ENCODE assay signal across 29 cellular contexts in genomic region chr15:48175126-48175525, GRCh38. TPM values are rescaled to one million over a fixed set of nuclear protein-coding genes. Genes with fewer than 3 reads are reported as not detected.
DNase-seq lines count a peak whose midpoint lies in the region; ATAC-seq and TF ChIP-seq lines count a peak whose summit lies in the region.
"Had no signal": no experiment of that assay in that cellular context is flagged by ENCODE, and none has a peak within 500 bp of the region (broad histone marks: within the 10 kb centered on the region; RNA-seq: fewer than 3 reads in every experiment).

No MANE protein-coding gene starts in this region.

- DNase-seq in Karpas-422: no peak
- DNase-seq in neural crest cell (ENCODE audit: low read depth, low spot score): no peak
- no peak for DNase-seq in DMS153 treated with DMSO at 0.1 percent for 48 hours (lab: John Stamatoyannopoulos, UW; ENCODE audit: unreplicated experiment)
- no peak for DNase-seq in left lobe of liver (ENCODE audit: low spot score)
- DNase-seq: activated CD4-positive, alpha-beta T cell treated with anti-CD3 and anti-CD28 coated beads, Interleukin-2, amount 10 ng/mL, durations not matched to agents 24 days and 14 days; activated CD8-positive, alpha-beta memory T cell treated with anti-CD3 and anti-CD28 coated beads, Interleukin-2, amount 10 ng/mL, durations not matched to agents 7 days and 5 days; kidney; lower lobe of right lung; NCI-H187; RPMI8226; stimulated activated CD4-positive, alpha-beta T cell treated with anti-CD3 and anti-CD28 coated beads, Interleukin-15, amount 100 ng/mL, for 24 hours; stomach had no signal

- peaks cover 17% of the 10 kb centered on the region for H3K9me3 Mint-ChIP-seq in neural crest cell
- H3K9me3 Mint-ChIP-seq: central memory CD8-positive, alpha-beta T cell; natural killer cell treated with Interleukin-12 subunit alpha and Interleukin-12 subunit beta and Interleukin-15 and Interleukin-18, amount 100 ng/mL, for 72 hours had no signal

- H2AFZ ChIP-seq in Karpas-422 (ENCODE audit: low read length): no peak overlapping the region

- no peak overlapping the region for H3K27ac Mint-ChIP-seq in neural crest cell (ENCODE audit: unreplicated experiment)
- H3K27ac Mint-ChIP-seq: activated CD4-positive, alpha-beta T cell treated with anti-CD3 and anti-CD28 coated beads, Interleukin-2, amount 10 ng/mL, durations not matched to agents 24 days and 14 days; activated CD8-positive, alpha-beta memory T cell treated with anti-CD3 and anti-CD28 coated beads, Interleukin-2, amount 10 ng/mL, durations not matched to agents 7 days and 5 days; activated naive CD8-positive, alpha-beta T cell; activated T-helper 1 cell treated with anti-CD3 and anti-CD28 coated beads, Interleukin-12 subunit alpha, Interleukin-12 subunit beta, Interleukin-2, Interleukin-4 antibody, amounts not matched to agents 30 ng/mL and 10 ng/mL and 1 ng/mL, durations not matched to agents 14 hours and 24 hours and 36 hours; CD14-positive monocyte; natural killer cell treated with Interleukin-12 subunit alpha and Interleukin-12 subunit beta and Interleukin-15 and Interleukin-18, amount 100 ng/mL, for 72 hours; progenitor cell of endocrine pancreas; T-helper 1 cell treated with Interleukin-12 subunit alpha and Interleukin-12 subunit beta and Interleukin-4 antibody, amounts not matched to agents 30 μg/mL and 1 μg/mL, for 36 hours had no signal

- peaks cover 46% of the 10 kb centered on the region for H3K4me1 ChIP-seq in Karpas-422 (ENCODE audit: low read length)
- H3K4me1 ChIP-seq: lower lobe of right lung had no signal

- H4K20me1 ChIP-seq in Karpas-422 (ENCODE audit: insufficient read depth, low read depth, low read length): no peaks in the 10 kb centered on the region

- H3K9me2 ChIP-seq in Karpas-422 (replicated peaks; ENCODE audit: insufficient read depth, low read length): no peaks in the 10 kb centered on the region

- no peaks in the 10 kb centered on the region for H3K9me3 ChIP-seq in Karpas-422 (ENCODE audit: low read length)
- H3K9me3 ChIP-seq: lower lobe of right lung, stomach had no signal

- H3K27me3 Mint-ChIP-seq in neural crest cell (ENCODE audit: low read depth): no peaks in the 10 kb centered on the region
- H3K27me3 Mint-ChIP-seq: activated naive CD8-positive, alpha-beta T cell; progenitor cell of endocrine pancreas had no signal

- peak overlapping the region; percentile 87 for H3K4me2 ChIP-seq in Karpas-422 (ENCODE audit: low read depth, low read length, poor library complexity, severe bottlenecking)
- H3K4me2 ChIP-seq: KMS-11 had no signal

- H3K4me3 Mint-ChIP-seq in neural crest cell: peak overlapping the region; percentile 47
- H3K4me3 Mint-ChIP-seq: activated CD4-positive, alpha-beta T cell treated with anti-CD3 and anti-CD28 coated beads, Interleukin-2, amount 10 ng/mL, durations not matched to agents 24 days and 14 days; activated CD8-positive, alpha-beta memory T cell treated with anti-CD3 and anti-CD28 coated beads, Interleukin-2, amount 10 ng/mL, durations not matched to agents 7 days and 5 days; activated naive CD8-positive, alpha-beta T cell; activated T-helper 1 cell treated with anti-CD3 and anti-CD28 coated beads, Interleukin-12 subunit alpha, Interleukin-12 subunit beta, Interleukin-2, Interleukin-4 antibody, amounts not matched to agents 30 ng/mL and 10 ng/mL and 1 ng/mL, durations not matched to agents 14 hours and 24 hours and 36 hours; CD14-positive monocyte; central memory CD8-positive, alpha-beta T cell; natural killer cell treated with Interleukin-12 subunit alpha and Interleukin-12 subunit beta and Interleukin-15 and Interleukin-18, amount 100 ng/mL, for 72 hours; T-helper 1 cell treated with Interleukin-12 subunit alpha and Interleukin-12 subunit beta and Interleukin-4 antibody, amounts not matched to agents 30 μg/mL and 1 μg/mL, for 36 hours had no signal

- peaks cover 74% of the 10 kb centered on the region for H3K79me2 ChIP-seq in Karpas-422 (ENCODE audit: low read length)

- H3K4me3 ChIP-seq in Karpas-422 (ENCODE audit: low read length): no peak overlapping the region
- H3K4me3 ChIP-seq: HAP-1, lower lobe of right lung, stomach, tibial nerve had no signal

- no peak overlapping the region for H3K27ac ChIP-seq in Karpas-422 (ENCODE audit: low read length)
- H3K27ac ChIP-seq: KMS-11, lower lobe of right lung, stomach, tibial nerve had no signal

- no peaks in the 10 kb centered on the region for H3K27me3 ChIP-seq in Karpas-422 (ENCODE audit: low read length)
- H3K27me3 ChIP-seq: tibial nerve had no signal

- no peak overlapping the region for H3K9ac ChIP-seq in Karpas-422 (ENCODE audit: low read length)
- H3K9ac ChIP-seq: KMS-11 had no signal

- peaks cover 36% of the 10 kb centered on the region for H3K4me1 Mint-ChIP-seq in neural crest cell

- H3K36me3 ChIP-seq in Karpas-422 (ENCODE audit: insufficient read depth, low read length): no peaks in the 10 kb centered on the region
- H3K36me3 ChIP-seq: HAP-1, lower lobe of right lung, stomach, tibial nerve had no signal

- peaks cover 41% of the 10 kb centered on the region for H3K36me3 Mint-ChIP-seq in neural crest cell (ENCODE audit: low read depth)
- H3K36me3 Mint-ChIP-seq: natural killer cell treated with Interleukin-12 subunit alpha and Interleukin-12 subunit beta and Interleukin-15 and Interleukin-18, amount 100 ng/mL, for 72 hours had no signal

- no peak for TF ChIP-seq CTCF in neural crest cell (conservative IDR thresholded peaks at IDR 0.05)

- peak; percentile 43 for ATAC-seq in GM18520 (IDR thresholded peaks at IDR 0.05; ENCODE audit: unreplicated experiment)
- ATAC-seq in GM21786 (IDR thresholded peaks at IDR 0.05; ENCODE audit: unreplicated experiment): peak; percentile 34
- no peak for ATAC-seq in GM19324 (IDR thresholded peaks at IDR 0.05; ENCODE audit: low FRiP score, unreplicated experiment)
- ATAC-seq in left lobe of liver: no peak
- ATAC-seq: activated CD8-positive, alpha-beta memory T cell treated with anti-CD3 and anti-CD28 coated beads, Interleukin-2, amount 10 ng/mL, durations not matched to agents 7 days and 5 days; lower lobe of right lung; natural killer cell treated with Interleukin-12 subunit alpha and Interleukin-12 subunit beta and Interleukin-15 and Interleukin-18, amount 100 ng/mL, for 72 hours had no signal

RNA-seq across cellular contexts. Expression of gene MYEF2, which starts 3.0 kb away (rescaled TPM):
- 50.0 and 53.8 TPM in 2 replicates for total RNA-seq in Karpas-422 (2014; rRNA removed; shearing (Covaris generic); ENCODE audit: low replicate concordance)
- total RNA-seq in neural crest cell: 110 and 111 TPM in 2 replicates
- 0.20 TPM for total RNA-seq in left lobe of liver

RNA-seq across cellular contexts. Expression of gene CTXN2, which starts 16.3 kb away (rescaled TPM):
- total RNA-seq in Karpas-422 (2014; rRNA removed; shearing (Covaris generic); ENCODE audit: low replicate concordance): not detected in 2 replicates
- total RNA-seq in neural crest cell: 0.18 and 0.26 TPM in 2 replicates
- not detected for total RNA-seq in left lobe of liver
- total RNA-seq: activated CD8-positive, alpha-beta memory T cell treated with anti-CD3 and anti-CD28 coated beads, Interleukin-2, amount 10 ng/mL, durations not matched to agents 7 days and 5 days; activated T-helper 1 cell treated with anti-CD3 and anti-CD28 coated beads, Interleukin-12 subunit alpha, Interleukin-12 subunit beta, Interleukin-2, Interleukin-4 antibody, amounts not matched to agents 30 ng/mL and 10 ng/mL and 1 ng/mL, durations not matched to agents 14 hours and 24 hours and 36 hours; dermis microvascular lymphatic vessel endothelial cell; fibroblast of lung; lower lobe of right lung; mononuclear cell; natural killer cell treated with Interleukin-12 subunit alpha and Interleukin-12 subunit beta and Interleukin-15 and Interleukin-18, amount 100 ng/mL, for 72 hours; SK-MEL-5; tibial nerve had no signal

RNA-seq across cellular contexts. Expression of gene SLC12A1, which starts 31.0 kb away (rescaled TPM):
- total RNA-seq in Karpas-422 (2014; rRNA removed; shearing (Covaris generic); ENCODE audit: low replicate concordance): not detected in 2 replicates
- 0.16 and 0.20 TPM in 2 replicates for total RNA-seq in neural crest cell
- not detected for total RNA-seq in left lobe of liver
- total RNA-seq: activated CD4-positive, alpha-beta T cell treated with anti-CD3 and anti-CD28 coated beads, Interleukin-2, amount 10 ng/mL, durations not matched to agents 24 days and 14 days; activated CD8-positive, alpha-beta memory T cell treated with anti-CD3 and anti-CD28 coated beads, Interleukin-2, amount 10 ng/mL, durations not matched to agents 7 days and 5 days; activated T-helper 1 cell treated with anti-CD3 and anti-CD28 coated beads, Interleukin-12 subunit alpha, Interleukin-12 subunit beta, Interleukin-2, Interleukin-4 antibody, amounts not matched to agents 30 ng/mL and 10 ng/mL and 1 ng/mL, durations not matched to agents 14 hours and 24 hours and 36 hours; dermis microvascular lymphatic vessel endothelial cell; fibroblast of lung; lower lobe of right lung; mononuclear cell; natural killer cell treated with Interleukin-12 subunit alpha and Interleukin-12 subunit beta and Interleukin-15 and Interleukin-18, amount 100 ng/mL, for 72 hours; progenitor cell of endocrine pancreas; tibial nerve had no signal

RNA-seq across cellular contexts. Expression of gene SLC24A5, which starts 54.3 kb away (rescaled TPM):
- total RNA-seq in Karpas-422 (2014; rRNA removed; shearing (Covaris generic); ENCODE audit: low replicate concordance): not detected in 2 replicates
- 0.16 TPM in 1 of 2 replicates, not detected in the other for total RNA-seq in neural crest cell
- total RNA-seq in left lobe of liver: not detected
- total RNA-seq: activated CD4-positive, alpha-beta T cell treated with anti-CD3 and anti-CD28 coated beads, Interleukin-2, amount 10 ng/mL, durations not matched to agents 24 days and 14 days; activated CD8-positive, alpha-beta memory T cell treated with anti-CD3 and anti-CD28 coated beads, Interleukin-2, amount 10 ng/mL, durations not matched to agents 7 days and 5 days; activated T-helper 1 cell treated with anti-CD3 and anti-CD28 coated beads, Interleukin-12 subunit alpha, Interleukin-12 subunit beta, Interleukin-2, Interleukin-4 antibody, amounts not matched to agents 30 ng/mL and 10 ng/mL and 1 ng/mL, durations not matched to agents 14 hours and 24 hours and 36 hours; dermis microvascular lymphatic vessel endothelial cell; fibroblast of lung; kidney; lower lobe of right lung; natural killer cell treated with Interleukin-12 subunit alpha and Interleukin-12 subunit beta and Interleukin-15 and Interleukin-18, amount 100 ng/mL, for 72 hours; progenitor cell of endocrine pancreas; stomach had no signal

Comparison
In these comparisons a context has a peak if more than half of its experiments do, and no peak if none do; other contexts are left out.
1. ATAC-seq: peak in GM18520 (single experiment) and GM21786 (single experiment); none in GM19324 (single experiment) and left lobe of liver (single experiment).
2. RNA of gene MYEF2, which starts 3.0 kb away (total RNA-seq): 110 to 111 TPM in neural crest cell and 50.0 to 53.8 TPM in Karpas-422; 0.20 TPM in left lobe of liver (single experiment); every median in the first group is over 10 times any median in the second.